In genomic region chr9:115213777-115214428, GRCh38 we compare ENCODE assay signal across 11 cellular contexts.
DNase-seq lines count a peak whose midpoint lies in the region; ATAC-seq and TF ChIP-seq lines count a peak whose summit lies in the region.
"Had no signal": no experiment of that assay in that cellular context is flagged by ENCODE, and none has a peak within 500 bp of the region (broad histone marks: within the 10 kb centered on the region; RNA-seq: fewer than 3 reads in every experiment).

No MANE protein-coding gene starts in this region.

- TF ChIP-seq CTCF in omental fat pad (IDR thresholded peaks at IDR 0.05): no peak

- peaks cover 13% of the 10 kb centered on the region for H3K4me1 Mint-ChIP-seq in activated T-helper 2 cell treated with anti-CD3 and anti-CD28 coated beads, Interferon-gamma antibody, Interleukin-2, Interleukin-4, amounts not matched to agents 10 μg/mL and 5 μg/mL and 100 μg/mL, durations not matched to agents 14 hours and 24 hours and 36 hours (ENCODE audit: low read depth)

- no peaks in the 10 kb centered on the region for H3K36me3 Mint-ChIP-seq in activated T-helper 2 cell treated with anti-CD3 and anti-CD28 coated beads, Interferon-gamma antibody, Interleukin-2, Interleukin-4, amounts not matched to agents 10 μg/mL and 5 μg/mL and 100 μg/mL, durations not matched to agents 14 hours and 24 hours and 36 hours (ENCODE audit: low read depth)

- H3K4me3 Mint-ChIP-seq in activated T-helper 2 cell treated with anti-CD3 and anti-CD28 coated beads, Interferon-gamma antibody, Interleukin-2, Interleukin-4, amounts not matched to agents 10 μg/mL and 5 μg/mL and 100 μg/mL, durations not matched to agents 14 hours and 24 hours and 36 hours (ENCODE audit: low read depth): no peak overlapping the region
- H3K4me3 Mint-ChIP-seq: activated B cell treated with CpG ODN at 0.5 μM for 24 hours had no signal

- intact Hi-C loops in activated T-helper 2 cell treated with anti-CD3 and anti-CD28 coated beads, Interferon-gamma antibody, Interleukin-2, Interleukin-4, amounts not matched to agents 10 μg/mL and 5 μg/mL and 100 μg/mL, durations not matched to agents 14 hours and 24 hours and 36 hours (cut with micrococcal nuclease): no loop called here

- DNase-seq in EL (peak; percentile 89), NCI-H69 (lab: John Stamatoyannopoulos, UW) (peak; percentile 81), fibroblast of gingiva (ENCODE audit: low read depth) (peak; percentile 34), omental fat pad (ENCODE audit: low spot score) (no peak), MV-4-11 (lab: John Stamatoyannopoulos, UW) (no peak), COLO829 (ENCODE audit: low spot score) (no peak), NCI-H2107 treated with DMSO at 0.1 percent for 48 hours (lab: John Stamatoyannopoulos, UW; ENCODE audit: unreplicated experiment) (no peak)
- no peak for DNase-seq in activated T-helper 2 cell treated with anti-CD3 and anti-CD28 coated beads, Interferon-gamma antibody, Interleukin-2, Interleukin-4, amounts not matched to agents 10 μg/mL and 5 μg/mL and 100 μg/mL, durations not matched to agents 14 hours and 24 hours and 36 hours (ENCODE audit: low spot score)
- DNase-seq: activated B cell treated with CpG ODN at 0.5 μM for 24 hours, adrenal gland, NCI-H510A had no signal

- H3K27me3 Mint-ChIP-seq in activated T-helper 2 cell treated with anti-CD3 and anti-CD28 coated beads, Interferon-gamma antibody, Interleukin-2, Interleukin-4, amounts not matched to agents 10 μg/mL and 5 μg/mL and 100 μg/mL, durations not matched to agents 14 hours and 24 hours and 36 hours (ENCODE audit: low read depth): peaks cover 28% of the 10 kb centered on the region
- H3K27me3 Mint-ChIP-seq: activated B cell treated with CpG ODN at 0.5 μM for 24 hours had no signal

- ATAC-seq in omental fat pad (ENCODE audit: low FRiP score): peak; percentile 80

- no peak overlapping the region for H3K27ac Mint-ChIP-seq in activated T-helper 2 cell treated with anti-CD3 and anti-CD28 coated beads, Interferon-gamma antibody, Interleukin-2, Interleukin-4, amounts not matched to agents 10 μg/mL and 5 μg/mL and 100 μg/mL, durations not matched to agents 14 hours and 24 hours and 36 hours

- no peaks in the 10 kb centered on the region for H3K9me3 Mint-ChIP-seq in activated T-helper 2 cell treated with anti-CD3 and anti-CD28 coated beads, Interferon-gamma antibody, Interleukin-2, Interleukin-4, amounts not matched to agents 10 μg/mL and 5 μg/mL and 100 μg/mL, durations not matched to agents 14 hours and 24 hours and 36 hours
- H3K9me3 Mint-ChIP-seq: activated B cell treated with CpG ODN at 0.5 μM for 24 hours had no signal

Comparison
In these comparisons a context has a peak if more than half of its experiments do, and no peak if none do; other contexts are left out.
1. DNase-seq: peak in EL (single experiment), NCI-H69 (single experiment) and fibroblast of gingiva (single experiment); none in omental fat pad (single experiment), MV-4-11 (single experiment), COLO829 (single experiment), activated T-helper 2 cell treated with anti-CD3 and anti-CD28 coated beads, Interferon-gamma antibody, Interleukin-2, Interleukin-4, amounts not matched to agents 10 μg/mL and 5 μg/mL and 100 μg/mL, durations not matched to agents 14 hours and 24 hours and 36 hours (single experiment) and NCI-H2107 treated with DMSO at 0.1 percent for 48 hours (single experiment).